In the genomic region with DNA sequence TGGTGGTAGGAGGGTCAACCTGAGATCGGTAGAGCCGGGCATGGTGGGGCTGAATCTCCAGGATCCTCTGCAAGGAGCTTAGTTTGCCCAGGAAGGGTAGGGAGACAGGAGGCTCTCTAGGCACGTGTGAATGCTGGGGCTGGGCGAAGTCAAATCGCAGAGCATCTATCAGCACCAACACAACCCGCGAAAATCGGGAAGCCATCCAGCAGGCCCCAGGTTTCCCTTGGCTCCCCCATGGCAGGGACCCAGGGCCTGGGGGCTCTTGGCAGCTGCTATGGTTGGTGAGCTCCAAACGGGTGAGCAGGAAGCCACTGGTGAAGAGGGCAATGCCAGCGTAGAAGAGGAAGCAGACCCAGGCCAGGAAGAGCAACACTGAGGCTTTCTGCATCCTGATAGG, we compare ENCODE assay signal across 11 cellular contexts. TPM values are rescaled to one million over a fixed set of nuclear protein-coding genes. Genes with fewer than 3 reads are reported as not detected.
DNase-seq lines count a peak whose midpoint lies in the region; ATAC-seq, FAIRE-seq and TF ChIP-seq lines count a peak whose summit lies in the region.
"Had no signal": no experiment of that assay in that cellular context is flagged by ENCODE, and none has a peak within 500 bp of the region (broad histone marks: within the 10 kb centered on the region; RNA-seq: fewer than 3 reads in every experiment).

No MANE protein-coding gene starts in this region.

- ATAC-seq in A549: no peak
- ATAC-seq in GM21515 (IDR thresholded peaks at IDR 0.05; ENCODE audit: unreplicated experiment): no peak
- no peak for ATAC-seq in HG03565 (IDR thresholded peaks at IDR 0.05; ENCODE audit: unreplicated experiment)

- TF ChIP-seq POLR2A in A549 (IDR thresholded peaks at IDR 0.05; ENCODE audit: low read length) (no peak), Peyer's patch (IDR thresholded peaks at IDR 0.05) (no peak)

- no peaks in the 10 kb centered on the region for H3K27me3 Mint-ChIP-seq in activated CD4-positive, alpha-beta memory T cell treated with anti-CD3 and anti-CD28 coated beads for 36 hours

- peaks cover 25% of the 10 kb centered on the region for H3K36me3 Mint-ChIP-seq in activated CD4-positive, alpha-beta memory T cell treated with anti-CD3 and anti-CD28 coated beads for 36 hours

- H3K4me3 ChIP-seq in A549 (peak overlapping the region; percentile 66), GM12865 (ENCODE audit: low read depth, low read length) (peak overlapping the region; percentile 82), iPS-20b (ENCODE audit: low read length) (peak overlapping the region; percentile 88; the same call in 1 of the 2 replicates), Peyer's patch (no peak overlapping the region)

- H3K27ac ChIP-seq in A549 (peak overlapping the region; percentile 94), iPS-20b (ENCODE audit: low read length) (no peak overlapping the region), Peyer's patch (peak overlapping the region in 1 of 4 donors; percentile 96)

- no peak for TF ChIP-seq EP300 in A549 (IDR thresholded peaks at IDR 0.05)

- H3K9me3 Mint-ChIP-seq in activated CD4-positive, alpha-beta memory T cell treated with anti-CD3 and anti-CD28 coated beads for 36 hours: no peaks in the 10 kb centered on the region

- intact Hi-C loops in activated CD4-positive, alpha-beta memory T cell treated with anti-CD3 and anti-CD28 coated beads for 36 hours (cut with micrococcal nuclease): no loop called here

- H3K9me3 ChIP-seq in A549: no peaks in the 10 kb centered on the region
- no peaks in the 10 kb centered on the region for H3K9me3 ChIP-seq in iPS-20b (ENCODE audit: insufficient read depth, low read depth, low read length)
- no peaks in the 10 kb centered on the region for H3K9me3 ChIP-seq in Peyer's patch

- no peak for DNase-seq in A549 (ENCODE audit: low read depth in 1 of 2, low spot score in 1 of 2)
- no peak for DNase-seq in GM12865 (ENCODE audit: low read depth)
- DNase-seq in activated CD4-positive, alpha-beta memory T cell treated with anti-CD3 and anti-CD28 coated beads for 36 hours: no peak
- DNase-seq in NK-92 (lab: John Stamatoyannopoulos, UW; ENCODE audit: unreplicated experiment): no peak
- no peak for DNase-seq in Peyer's patch
- DNase-seq: DMS79 treated with DMSO at 0.1 percent for 48 hours; NCI-H2171; stimulated activated naive CD4-positive, alpha-beta T cell had no signal

- no peak for TF ChIP-seq RAD21 in A549 (conservative IDR thresholded peaks at IDR 0.05 in 1 of 2, IDR thresholded peaks at IDR 0.05 in 1 of 2)

- FAIRE-seq in A549 (lab: Jason Lieb, UNC): no peak

- 95% methylated on average over 9 of the region's 10 CpGs for WGBS in A549 (ENCODE audit: missing lambda C conversion rate)

- POLR2A ChIA-PET in A549 (lab: Yijun Ruan, JAX): interaction anchor here (0.6 to 7.2 kb wide), 4 partner anchors 12 to 23 kb away, joined by 3 to 63 read pairs (median 6); a partner anchor contains a TSS
- POLR2A ChIA-PET in activated CD4-positive, alpha-beta memory T cell treated with anti-CD3 and anti-CD28 coated beads for 36 hours (lab: Charles Lee): interaction anchor here (0.8 to 2.9 kb wide), 6 partner anchors 9 to 29 kb away, joined by 3 to 23 read pairs (median 6); a partner anchor contains a TSS

- peaks cover 22% of the 10 kb centered on the region for H3K4me1 Mint-ChIP-seq in activated CD4-positive, alpha-beta memory T cell treated with anti-CD3 and anti-CD28 coated beads for 36 hours (ENCODE audit: low read depth)

- no peaks in the 10 kb centered on the region for H3K27me3 ChIP-seq in iPS-20b (ENCODE audit: insufficient read depth, low read length)
- H3K27me3 ChIP-seq in Peyer's patch: no peaks in the 10 kb centered on the region

- CTCF ChIA-PET in A549 (lab: Yijun Ruan, JAX): interaction anchor here (1.0 to 7.3 kb wide), 17 partner anchors 8 to 552 kb away, joined by 3 to 110 read pairs (median 7); a partner anchor contains a TSS
- CTCF ChIA-PET in activated CD4-positive, alpha-beta memory T cell treated with anti-CD3 and anti-CD28 coated beads for 36 hours (lab: Charles Lee): interaction anchor here (1.2 to 6.7 kb wide), 11 partner anchors 9 to 475 kb away, joined by 3 to 40 read pairs (median 21); a partner anchor contains a TSS

- peaks cover 41% of the 10 kb centered on the region for H3K36me3 ChIP-seq in iPS-20b (ENCODE audit: insufficient read depth, low read depth, low read length)
- peaks cover 0 to 39% (median 0%) of the 10 kb centered on the region in 3 donors for H3K36me3 ChIP-seq in Peyer's patch

- H3K27ac Mint-ChIP-seq in activated CD4-positive, alpha-beta memory T cell treated with anti-CD3 and anti-CD28 coated beads for 36 hours: peak overlapping the region; percentile 93

- H3K4me2 ChIP-seq in A549: peak overlapping the region; percentile 80

- H3K9ac ChIP-seq in iPS-20b (ENCODE audit: low read depth, low read length): peak overlapping the region; percentile 96; the same call in 1 of the 2 replicates

- H3K4me3 Mint-ChIP-seq in activated CD4-positive, alpha-beta memory T cell treated with anti-CD3 and anti-CD28 coated beads for 36 hours: peak overlapping the region; percentile 84

- no peak for TF ChIP-seq CTCF in A549 (IDR thresholded peaks at IDR 0.05)
- no peak for TF ChIP-seq CTCF in GM12865 (IDR thresholded peaks at IDR 0.05; ENCODE audit: insufficient read depth, low read depth, low read length, missing control alignments)
- TF ChIP-seq CTCF in Peyer's patch (IDR thresholded peaks at IDR 0.05): no peak

- peaks cover 12% of the 10 kb centered on the region for H3K4me1 ChIP-seq in A549
- no peaks in the 10 kb centered on the region for H3K4me1 ChIP-seq in iPS-20b (ENCODE audit: insufficient read depth, low read length)
- peaks cover 0 to 9% (median 1%) of the 10 kb centered on the region in 4 donors for H3K4me1 ChIP-seq in Peyer's patch

TF ChIP-seq in A549, 52 proteins besides CTCF, POLR2A, EP300 and RAD21 (continues in another document):
- TF ChIP-seq HOXB13 (CRISPR knock-in tag; IDR thresholded peaks at IDR 0.05; ENCODE audit: low read depth): no peak
- TF ChIP-seq EHF (CRISPR knock-in tag; IDR thresholded peaks at IDR 0.05): no peak
- TF ChIP-seq ZNF302 (CRISPR knock-in tag; IDR thresholded peaks at IDR 0.05): no peak
- no peak for TF ChIP-seq ESRRA (IDR thresholded peaks at IDR 0.05; ENCODE audit: borderline replicate concordance, low read length)
- TF ChIP-seq HEYL (CRISPR knock-in tag; IDR thresholded peaks at IDR 0.05): no peak
- no peak for TF ChIP-seq CBX8 (IDR thresholded peaks at IDR 0.05)
- no peak for TF ChIP-seq FOXS1 (CRISPR knock-in tag; IDR thresholded peaks at IDR 0.05)
- no peak for TF ChIP-seq MAZ (IDR thresholded peaks at IDR 0.05; ENCODE audit: borderline replicate concordance, low read depth, low read length)

RNA-seq across cellular contexts. Expression of a gene that starts 1.2 kb away (rescaled TPM):
- polyA plus RNA-seq in A549 (2011; rRNA removed) (50.4 and 60.0 TPM in 2 replicates), A549 (2017; fragmentation: RNase III; extraction: RNeasy Plus Mini Kit Qiagen cat#74134 plus additional on column Dnase treatment) (39.6 to 47.0 TPM (median 45.3 TPM) in 3 replicates)
- polyA plus RNA-seq in A549 (2012; cell fraction: cytosol; rRNA removed): 33.9 and 43.3 TPM in 2 replicates
- polyA plus RNA-seq in A549 (2012; cell fraction: nucleus; rRNA removed): 92.6 and 98.6 TPM in 2 replicates
- polyA minus RNA-seq in A549 (2011; rRNA and poly(A)+ RNA removed): 67.2 and 75.7 TPM in 2 replicates
- 10 to 100 TPM; 19.3 to 20.9 TPM for total RNA-seq in activated CD4-positive, alpha-beta memory T cell treated with anti-CD3 and anti-CD28 coated beads for 36 hours
- total RNA-seq in Peyer's patch: 10 to 100 TPM; 14.9 to 30.5 (median 27.0) TPM

RNA-seq across cellular contexts. Expression of a gene that starts 7.8 kb away (rescaled TPM):
- 196 and 230 TPM in 2 replicates for polyA plus RNA-seq in A549 (2011; rRNA removed)
- polyA plus RNA-seq in A549 (2012; cell fraction: cytosol; rRNA removed): 405 and 412 TPM in 2 replicates
- polyA plus RNA-seq in A549 (2012; cell fraction: nucleus; rRNA removed): 220 and 284 TPM in 2 replicates
- 180 to 191 TPM (median 189 TPM) in 3 replicates for polyA plus RNA-seq in A549 (2017; fragmentation: RNase III; extraction: RNeasy Plus Mini Kit Qiagen cat#74134 plus additional on column Dnase treatment)
- 151 and 160 TPM in 2 replicates for polyA minus RNA-seq in A549 (2011; rRNA and poly(A)+ RNA removed)
- total RNA-seq in activated CD4-positive, alpha-beta memory T cell treated with anti-CD3 and anti-CD28 coated beads for 36 hours: 100 to 1,000 TPM; 162 TPM
- 100 to 1,000 TPM in 1 of 4 donors, 10 to 100 TPM in 3; 54.1 to 104 (median 88.7) TPM for total RNA-seq in Peyer's patch

RNA-seq across cellular contexts. Expression of a gene that starts 15.4 kb away (rescaled TPM):
- polyA plus RNA-seq in A549 (2011; rRNA removed) (34.9 and 39.7 TPM in 2 replicates), A549 (2017; fragmentation: RNase III; extraction: RNeasy Plus Mini Kit Qiagen cat#74134 plus additional on column Dnase treatment) (50.3 to 53.5 TPM (median 53.5 TPM) in 3 replicates)
- polyA plus RNA-seq in A549 (2012; cell fraction: cytosol; rRNA removed): 42.2 and 47.5 TPM in 2 replicates
- polyA plus RNA-seq in A549 (2012; cell fraction: nucleus; rRNA removed): 132 and 165 TPM in 2 replicates
- polyA minus RNA-seq in A549 (2011; rRNA and poly(A)+ RNA removed): 37.3 and 38.6 TPM in 2 replicates
- total RNA-seq in activated CD4-positive, alpha-beta memory T cell treated with anti-CD3 and anti-CD28 coated beads for 36 hours: 100 to 1,000 TPM; 103 to 107 TPM
- 10 to 100 TPM; 14.4 to 40.4 (median 22.2) TPM for total RNA-seq in Peyer's patch

RNA-seq across cellular contexts. Expression of a gene that starts 20.5 kb away (rescaled TPM):
- polyA plus RNA-seq in A549 (2011; rRNA removed) (11.8 and 14.3 TPM in 2 replicates), A549 (2017; fragmentation: RNase III; extraction: RNeasy Plus Mini Kit Qiagen cat#74134 plus additional on column Dnase treatment) (10.8 to 14.0 TPM (median 11.6 TPM) in 3 replicates)
- 7.0 and 8.3 TPM in 2 replicates for polyA plus RNA-seq in A549 (2012; cell fraction: cytosol; rRNA removed)
- polyA plus RNA-seq in A549 (2012; cell fraction: nucleus; rRNA removed): 14.1 TPM in 2 replicates
- 11.0 and 15.0 TPM in 2 replicates for polyA minus RNA-seq in A549 (2011; rRNA and poly(A)+ RNA removed)
- total RNA-seq in activated CD4-positive, alpha-beta memory T cell treated with anti-CD3 and anti-CD28 coated beads for 36 hours: 1 to 10 TPM; 9.1 to 9.6 TPM
- total RNA-seq in Peyer's patch: 10 to 100 TPM in 3 of 4 donors, 1 to 10 TPM in 1; 4.1 to 31.5 (median 22.6) TPM

RNA-seq across cellular contexts. Expression of a gene that starts 22.8 kb away (rescaled TPM):
- polyA plus RNA-seq in A549 (2011; rRNA removed) (428 and 543 TPM in 2 replicates), A549 (2017; fragmentation: RNase III; extraction: RNeasy Plus Mini Kit Qiagen cat#74134 plus additional on column Dnase treatment) (376 to 390 TPM (median 380 TPM) in 3 replicates)
- 274 and 325 TPM in 2 replicates for polyA plus RNA-seq in A549 (2012; cell fraction: cytosol; rRNA removed)
- 613 and 632 TPM in 2 replicates for polyA plus RNA-seq in A549 (2012; cell fraction: nucleus; rRNA removed)
- 597 and 682 TPM in 2 replicates for polyA minus RNA-seq in A549 (2011; rRNA and poly(A)+ RNA removed)
- total RNA-seq in activated CD4-positive, alpha-beta memory T cell treated with anti-CD3 and anti-CD28 coated beads for 36 hours: 100 to 1,000 TPM; 283 to 292 TPM
- 100 to 1,000 TPM; 124 to 244 (median 150) TPM for total RNA-seq in Peyer's patch

Comparison
In these comparisons a context has a peak if more than half of its experiments do, and no peak if none do; other contexts are left out.
1. H3K4me3 ChIP-seq: peak in A549 (single experiment), GM12865 (single experiment) and iPS-20b (single experiment); none in Peyer's patch (0 of 4).